In the genomic region with DNA sequence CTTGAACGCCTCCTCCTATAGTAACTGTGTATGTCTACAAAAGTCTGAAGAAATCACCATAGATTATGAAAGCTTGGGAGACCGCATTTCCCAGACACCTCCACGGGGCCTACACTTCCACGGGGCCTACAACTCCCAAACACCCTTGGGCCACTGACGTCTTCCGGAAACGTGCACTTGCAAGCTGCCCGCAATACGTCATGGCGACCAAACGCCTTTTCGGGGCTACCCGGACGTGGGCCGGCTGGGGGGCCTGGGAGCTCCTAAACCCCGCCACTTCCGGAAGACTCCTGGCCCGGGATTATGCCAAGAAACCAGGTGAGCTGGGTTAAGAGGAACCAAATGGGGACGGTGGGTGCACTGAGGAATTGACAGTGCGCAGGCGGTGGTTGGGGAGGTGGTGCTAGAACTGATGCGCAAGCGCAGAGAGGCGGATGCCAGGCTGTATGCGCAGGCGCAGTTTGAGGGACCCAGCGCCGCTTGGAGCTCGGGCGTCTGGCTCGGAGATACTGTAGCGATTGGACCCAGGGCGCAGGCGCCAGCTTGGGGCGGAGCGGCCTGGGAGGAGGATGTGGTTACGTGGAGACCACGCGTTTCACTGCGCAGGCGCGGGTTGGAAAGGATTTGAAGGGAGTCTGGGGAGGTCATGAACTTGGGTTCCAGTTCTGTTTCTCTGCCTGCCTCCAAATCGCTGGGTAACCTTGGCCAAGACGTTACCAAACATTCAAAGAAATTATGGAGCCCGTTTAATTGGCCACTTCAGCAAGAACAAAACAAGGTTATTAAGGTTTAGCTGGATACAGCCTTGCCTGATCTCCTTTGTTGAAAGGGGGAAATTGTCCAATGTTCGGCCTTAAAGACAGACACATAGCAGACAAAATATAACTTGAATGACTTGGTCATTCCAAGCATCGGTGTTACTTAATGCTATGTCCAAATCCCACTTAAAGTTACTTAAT, we compare ENCODE assay signal across 8 cellular contexts. TPM values are rescaled to one million over a fixed set of nuclear protein-coding genes. Genes with fewer than 3 reads are reported as not detected.
DNase-seq lines count a peak whose midpoint lies in the region; ATAC-seq and TF ChIP-seq lines count a peak whose summit lies in the region.

TSS of gene MRPL54 (plus strand) at position 182 of the 959 bp plus-strand sequence. CDS start at position 201, 19 bp downstream.

- H3K27ac ChIP-seq in ACC112 (ENCODE audit: low read depth, low read length), result peak within 1 kb of the TSS; percentile 89
- peak within 1 kb of the TSS; percentile 91 for H3K27ac ChIP-seq in VCaP
- H3K27ac ChIP-seq in breast epithelium, result peak within 1 kb of the TSS; percentile 97 to 98
- H3K27ac ChIP-seq in iPS-20b (ENCODE audit: low read length), result peak within 1 kb of the TSS; percentile 92
- H3K27ac ChIP-seq in skin epidermis, result peak within 1 kb of the TSS; percentile 78 to 99 (median 97)

- H3K4me1 ChIP-seq in ACC112 (ENCODE audit: control insufficient read depth, insufficient read depth, low read length, unreplicated experiment), result peaks cover 2% of the 10 kb centered on the region
- H3K4me1 ChIP-seq in breast epithelium, result no peaks in the 10 kb centered on the region
- H3K4me1 ChIP-seq in iPS-20b (ENCODE audit: insufficient read depth, low read length), result 0 out of 2 replicates have a peak, but pooled peaks cover 4% of the 10 kb centered on the region

- no peaks in the 10 kb centered on the region for H3K36me3 ChIP-seq in ACC112 (ENCODE audit: insufficient read depth, low read length)
- peaks cover 6% of the 10 kb centered on the region for H3K36me3 ChIP-seq in breast epithelium
- peaks cover 25% of the 10 kb centered on the region; the same call in 1 of the 2 replicates for H3K36me3 ChIP-seq in iPS-20b (ENCODE audit: insufficient read depth, low read depth, low read length)

- peak; percentile 66 for TF ChIP-seq POLR2A in breast epithelium (IDR thresholded peaks at IDR 0.05)

- TF ChIP-seq CTCF in VCaP (conservative IDR thresholded peaks at IDR 0.05), result no peak
- peak in 1 of 3 donors; percentile 36 for TF ChIP-seq CTCF in breast epithelium (IDR thresholded peaks at IDR 0.05)

- peak within 1 kb of the TSS; percentile 97 for H3K9ac ChIP-seq in iPS-20b (ENCODE audit: low read depth, low read length)

- DNase-seq in NCI-H2196 treated with DMSO at 0.1 percent for 48 hours (lab: John Stamatoyannopoulos, UW; ENCODE audit: unreplicated experiment) (peak; percentile 98), breast epithelium (ENCODE audit: low spot score in 2 of 2) (peak; percentile 99)

- intact Hi-C loops in breast epithelium (cut with DNase I; ENCODE audit: low total_unique reads), result no loop called here

- no peaks in the 10 kb centered on the region for H3K9me3 ChIP-seq in breast epithelium
- H3K9me3 ChIP-seq in iPS-20b (ENCODE audit: insufficient read depth, low read depth, low read length), result no peaks in the 10 kb centered on the region

- peaks cover 11% of the 10 kb centered on the region for H3K79me2 ChIP-seq in ACC112 (ENCODE audit: control insufficient read depth, insufficient read depth, low read length, unreplicated experiment)

- H3K27me3 ChIP-seq in ACC112 (ENCODE audit: insufficient read depth, low read length) (no peaks in the 10 kb centered on the region), breast epithelium (no peaks in the 10 kb centered on the region), iPS-20b (ENCODE audit: insufficient read depth, low read length) (no peaks in the 10 kb centered on the region)

- peak; percentile 68 for ATAC-seq in GM18870 (IDR thresholded peaks at IDR 0.05; ENCODE audit: unreplicated experiment)
- peak; percentile 70 for ATAC-seq in HG03135 (IDR thresholded peaks at IDR 0.05; ENCODE audit: unreplicated experiment)

- peak within 1 kb of the TSS; percentile 69 for H2AFZ ChIP-seq in ACC112 (ENCODE audit: low read length, unreplicated experiment)

- H3K4me3 ChIP-seq in ACC112 (ENCODE audit: low read depth, low read length) (peak within 1 kb of the TSS; percentile 90), breast epithelium (peak within 1 kb of the TSS; percentile 86 to 91 (median 88)), iPS-20b (ENCODE audit: low read length) (peak within 1 kb of the TSS; percentile 98), skin epidermis (peak within 1 kb of the TSS; percentile 63 to 94 (median 83))

RNA-seq across cellular contexts. Expression of gene MRPL54, which starts in this region (rescaled TPM):
- total RNA-seq in breast epithelium, result 10 to 100 TPM; 69.9 to 81.5 (median 73.4) TPM

Comparison
In these comparisons a context has a peak if more than half of its experiments do, and no peak if none do; other contexts are left out.
1. Peak in every context shown above with its lines: DNase-seq, ATAC-seq, H3K4me3 ChIP-seq and H3K27ac ChIP-seq.